In the genomic region with DNA sequence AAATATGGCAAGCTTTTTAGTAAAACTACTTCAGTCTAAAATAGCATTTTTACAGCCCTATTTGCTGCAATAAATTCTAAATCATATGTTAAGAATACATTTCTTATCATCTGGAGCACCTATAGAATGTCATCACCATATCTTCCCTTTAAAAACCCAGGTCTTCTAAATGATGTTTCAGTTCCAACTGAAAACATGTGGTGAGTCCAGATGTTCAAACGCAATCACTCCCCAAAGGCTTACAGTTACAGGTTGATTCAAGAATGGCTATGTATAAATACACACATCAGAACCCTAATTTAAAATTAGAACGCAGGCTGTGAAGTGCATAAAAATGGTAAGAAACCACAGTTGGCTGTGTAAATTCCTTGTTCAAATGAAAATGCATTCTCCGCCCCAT, we compare ENCODE assay signal across 23 cellular contexts.
"Had no signal": no experiment of that assay in that cellular context is flagged by ENCODE, and none has a peak within 500 bp of the region (broad histone marks: within the 10 kb centered on the region; RNA-seq: fewer than 3 reads in every experiment).

No MANE protein-coding gene starts in this region.

- H3K9me3 ChIP-seq: left ventricle myocardium inferior, mucosa of descending colon, ovary, stomach, thoracic aorta, tibial artery, upper lobe of right lung had no signal

- H3K36me3 ChIP-seq: left ventricle myocardium inferior, ovary, stomach, thoracic aorta, tibial artery, upper lobe of right lung had no signal

- H3K4me2 ChIP-seq: hepatocyte had no signal

- ATAC-seq: mucosa of descending colon; naive thymus-derived CD4-positive, alpha-beta T cell; natural killer cell treated with Interleukin-12 subunit alpha and Interleukin-12 subunit beta and Interleukin-15 and Interleukin-18, amount 100 ng/mL, for 72 hours; right cardiac atrium; sciatic nerve; stimulated activated naive B cell treated with anti-CD40 and anti-IgM and Interleukin-4, amounts not matched to agents 10 μg/mL and 1 μg/mL and 100 μg/mL, for 72 hours; stimulated activated naive CD8-positive, alpha-beta T cell treated with anti-CD3 and anti-CD28 coated beads, Interleukin-15, Interleukin-2, amounts not matched to agents 100 U/mL and 50 U/mL, for 24 hours; upper lobe of right lung had no signal

- H3K27ac ChIP-seq: hepatocyte, left ventricle myocardium inferior, ovary, skin epidermis, stomach, thoracic aorta, tibial artery, upper lobe of right lung had no signal

- H3K27me3 ChIP-seq: hepatocyte, ovary, tibial artery, upper lobe of right lung had no signal

- H3K4me3 ChIP-seq: hepatocyte, left ventricle myocardium inferior, lung, mucosa of descending colon, ovary, skin epidermis, stomach, thoracic aorta, tibial artery, upper lobe of right lung had no signal

- H3K4me1 ChIP-seq: left ventricle myocardium inferior, tibial artery, upper lobe of right lung had no signal

- DNase-seq: islet precursor cell; left ventricle myocardium inferior; midbrain; mucosa of descending colon; naive thymus-derived CD4-positive, alpha-beta T cell; ovary; right cardiac atrium; stimulated activated CD4-positive, alpha-beta T cell treated with anti-CD3 and anti-CD28 coated beads, Interleukin-12 subunit alpha, Interleukin-12 subunit beta, amount 100 ng/mL, for 4 hours; stimulated activated CD4-positive, alpha-beta T cell treated with anti-CD3 and anti-CD28 coated beads, Interleukin-15, amount 100 ng/mL, for 24 hours; stimulated activated CD4-positive, alpha-beta T cell treated with anti-CD3 and anti-CD28 coated beads, Interleukin-2, amount 100 ng/mL, for 24 hours; stimulated activated CD4-positive, alpha-beta T cell treated with anti-CD3 and anti-CD28 coated beads, Interleukin-4, amount 100 ng/mL, for 1 hour; stimulated activated naive B cell treated with anti-CD40 and anti-IgM and Interleukin-4, amounts not matched to agents 10 μg/mL and 1 μg/mL and 100 μg/mL, for 72 hours; stimulated activated naive CD8-positive, alpha-beta T cell treated with anti-CD3 and anti-CD28 coated beads, Interleukin-15, Interleukin-2, amounts not matched to agents 100 U/mL and 50 U/mL, for 24 hours; stomach; tibial artery; trophoblast cell; upper lobe of right lung had no signal
